Comparison of ENCODE assay signal across 21 cellular contexts in genomic region chr22:50205781-50206569, GRCh38. TPM values are rescaled to one million over a fixed set of nuclear protein-coding genes. Genes with fewer than 3 reads are reported as not detected.
A peak's percentile ranks its signal among the peaks of the same experiment; 100 is the strongest.
DNase-seq lines count a peak whose midpoint lies in the region; ATAC-seq and TF ChIP-seq lines count a peak whose summit lies in the region.
"Had no signal": no experiment of that assay in that cellular context is flagged by ENCODE, and none has a peak within 500 bp of the region (broad histone marks: within the 10 kb centered on the region; RNA-seq: fewer than 3 reads in every experiment).

No MANE protein-coding gene starts in this region.

- H3K4me1 ChIP-seq in BLaER1 treated with 17β-estradiol and CSF1 and Interleukin-3, amounts not matched to agents 10 nM and 100 nM, result peaks cover 54 to 88% (median 80%) of the 10 kb centered on the region in 10 experiments
- peaks cover 8 to 82% (median 51%) of the 10 kb centered on the region in 4 donors for H3K4me1 ChIP-seq in liver (ENCODE audit: control insufficient read depth in 4 of 4, insufficient read depth in 4 of 4, low read length in 3 of 4)

- DNase-seq in mesenteric fat pad (ENCODE audit: low spot score) (no peak), NCI-H2107 (lab: John Stamatoyannopoulos, UW) (no peak)
- DNase-seq: activated CD4-positive, alpha-beta memory T cell treated with anti-CD3 and anti-CD28 coated beads, Interleukin-2, amount 10 ng/mL, durations not matched to agents 7 days and 5 days; activated CD4-positive, CD25-positive, alpha-beta regulatory T cell; activated naive CD4-positive, alpha-beta T cell treated with anti-CD3 and anti-CD28 coated beads, Interleukin-2, amount 10 ng/mL, durations not matched to agents 7 days and 5 days; activated T-cell treated with anti-CD3 and anti-CD28 coated beads, Interleukin-2, amount 50 U/mL, for 1 hour; CD8-positive, alpha-beta memory T cell; HCEC 1CT; KG1; mammary epithelial cell; naive thymus-derived CD4-positive, alpha-beta T cell; NCI-H345; stimulated activated CD4-positive, alpha-beta T cell treated with anti-CD3 and anti-CD28 coated beads, Interleukin-1b, Interleukin-23, amount 100 ng/mL, for 48 hours; stimulated activated naive CD8-positive, alpha-beta T cell treated with anti-CD3 and anti-CD28 coated beads, Interleukin-15, Interleukin-2, amounts not matched to agents 100 U/mL and 50 U/mL, for 24 hours had no signal

- peak overlapping the region; percentile 68 to 96 (median 79) for H3K4me2 ChIP-seq in BLaER1 treated with 17β-estradiol and CSF1 and Interleukin-3, amounts not matched to agents 10 nM and 100 nM
- H3K4me2 ChIP-seq: SK-N-SH had no signal

- no peak for TF ChIP-seq CTCF in liver (IDR thresholded peaks at IDR 0.05; ENCODE audit: low read depth, low read length, missing input control)

- H4K20me1 ChIP-seq in BLaER1 treated with 17β-estradiol and CSF1 and Interleukin-3, amounts not matched to agents 10 nM and 100 nM, result peaks cover 85 to 100% (median 97%) of the 10 kb centered on the region in 11 experiments

- 41% methylated on average over 45 of the region's 45 CpGs for WGBS in liver

- H3K9ac ChIP-seq in BLaER1 treated with 17β-estradiol and CSF1 and Interleukin-3, amounts not matched to agents 10 nM and 100 nM, result peak overlapping the region in 6 of 11 experiments; percentile 36 to 68 (median 47); a peak in 12 of 22 replicates
- peak overlapping the region in 1 of 2 donors; percentile 40 for H3K9ac ChIP-seq in liver (ENCODE audit: low read depth in 1 of 2, low read length in 2 of 2)
- H3K9ac ChIP-seq: parathyroid adenoma, SK-N-SH had no signal

- no peaks in the 10 kb centered on the region for H3K27me3 ChIP-seq in BLaER1 treated with 17β-estradiol and CSF1 and Interleukin-3, amounts not matched to agents 10 nM and 100 nM
- no peaks in the 10 kb centered on the region for H3K27me3 ChIP-seq in liver (ENCODE audit: control insufficient read depth in 4 of 4, insufficient read depth in 4 of 4, low read length in 3 of 4)
- H3K27me3 ChIP-seq: tibial nerve had no signal

- H3K36me3 ChIP-seq in BLaER1 treated with 17β-estradiol and CSF1 and Interleukin-3, amounts not matched to agents 10 nM and 100 nM, result peaks cover 35 to 71% (median 48%) of the 10 kb centered on the region in 11 experiments
- peaks cover 0 to 25% (median 13%) of the 10 kb centered on the region in 4 donors for H3K36me3 ChIP-seq in liver (ENCODE audit: control insufficient read depth in 4 of 4, insufficient read depth in 3 of 4, low read depth in 1 of 4, low read length in 3 of 4)

- no peak overlapping the region for H3K4me3 ChIP-seq in BLaER1 treated with 17β-estradiol and CSF1 and Interleukin-3, amounts not matched to agents 10 nM and 100 nM
- peak overlapping the region in 2 of 3 donors; percentile 30 to 35 for H3K4me3 ChIP-seq in liver (ENCODE audit: low read depth in 1 of 3, low read length in 3 of 3)
- H3K4me3 ChIP-seq: tibial nerve had no signal

- ATAC-seq in GM19395 (IDR thresholded peaks at IDR 0.05; ENCODE audit: unreplicated experiment), result no peak
- ATAC-seq: naive thymus-derived CD4-positive, alpha-beta T cell; stimulated activated naive CD8-positive, alpha-beta T cell treated with anti-CD3 and anti-CD28 coated beads, Interleukin-15, Interleukin-2, amounts not matched to agents 100 U/mL and 50 U/mL, for 24 hours had no signal

- H3K9me3 ChIP-seq in BLaER1 treated with 17β-estradiol and CSF1 and Interleukin-3, amounts not matched to agents 10 nM and 100 nM (replicated peaks in 1 of 11), result peaks cover 0 to 7% (median 0%) of the 10 kb centered on the region in 11 experiments; a peak in 5 of 22 replicates
- H3K9me3 ChIP-seq in liver (ENCODE audit: control insufficient read depth in 4 of 4, low read length in 3 of 4), result no peaks in the 10 kb centered on the region
- H3K9me3 ChIP-seq: SK-N-SH, tibial nerve had no signal

- TF ChIP-seq POLR2A in Raji (IDR thresholded peaks at IDR 0.05; ENCODE audit: insufficient read depth, low read depth, low read length), result 0 out of 2 replicates have a peak, but pooled peaks have one; percentile 11

- peak overlapping the region in 5 of 11 experiments; percentile 19 to 74 (median 53); a peak in 5 of 22 replicates for H3K27ac ChIP-seq in BLaER1 treated with 17β-estradiol and CSF1 and Interleukin-3, amounts not matched to agents 10 nM and 100 nM
- peak overlapping the region; percentile 87 to 93 for H3K27ac ChIP-seq in liver (ENCODE audit: low read depth in 1 of 2, low read length in 2 of 2)
- H3K27ac ChIP-seq: parathyroid adenoma had no signal

- TF ChIP-seq RAD21 in liver (IDR thresholded peaks at IDR 0.05), result no peak

TF ChIP-seq in liver, 16 proteins besides CTCF, POLR2A, EP300 and RAD21:
- TF ChIP-seq YY1 (IDR thresholded peaks at IDR 0.05), result peak; percentile 85
- TF ChIP-seq EGR1 (IDR thresholded peaks at IDR 0.05; ENCODE audit: low read depth in 2 of 2), result peak in 1 of 2 donors; percentile 52
- TF ChIP-seq, protein P1, sequence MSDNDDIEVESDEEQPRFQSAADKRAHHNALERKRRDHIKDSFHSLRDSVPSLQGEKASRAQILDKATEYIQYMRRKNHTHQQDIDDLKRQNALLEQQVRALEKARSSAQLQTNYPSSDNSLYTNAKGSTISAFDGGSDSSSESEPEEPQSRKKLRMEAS (IDR thresholded peaks at IDR 0.05), result peak; percentile 93
- peak; percentile 73 for TF ChIP-seq NR2F2 (IDR thresholded peaks at IDR 0.05)
- TF ChIP-seq, protein P2, sequence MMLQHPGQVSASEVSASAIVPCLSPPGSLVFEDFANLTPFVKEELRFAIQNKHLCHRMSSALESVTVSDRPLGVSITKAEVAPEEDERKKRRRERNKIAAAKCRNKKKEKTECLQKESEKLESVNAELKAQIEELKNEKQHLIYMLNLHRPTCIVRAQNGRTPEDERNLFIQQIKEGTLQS (IDR thresholded peaks at IDR 0.05), result no peak
- peak; percentile 98 to 99 for TF ChIP-seq RXRA (IDR thresholded peaks at IDR 0.05)
- TF ChIP-seq GABPA (IDR thresholded peaks at IDR 0.05 in 1 of 2, conservative IDR thresholded peaks at IDR 0.05 in 1 of 2), result peak in 1 of 2 donors; percentile 52
- peak; percentile 92 for TF ChIP-seq SP1 (IDR thresholded peaks at IDR 0.05)
- TF ChIP-seq ZBTB33 (IDR thresholded peaks at IDR 0.05), result no peak
- peak; percentile 79 to 86 for TF ChIP-seq HNF4A (conservative IDR thresholded peaks at IDR 0.05)
- TF ChIP-seq JUND (IDR thresholded peaks at IDR 0.05), result peak; percentile 32 to 47
- TF ChIP-seq TAF1 (conservative IDR thresholded peaks at IDR 0.05), result peak; percentile 97
- TF ChIP-seq HNF4G (IDR thresholded peaks at IDR 0.05), result peak; percentile 37
- TF ChIP-seq, protein P3, sequence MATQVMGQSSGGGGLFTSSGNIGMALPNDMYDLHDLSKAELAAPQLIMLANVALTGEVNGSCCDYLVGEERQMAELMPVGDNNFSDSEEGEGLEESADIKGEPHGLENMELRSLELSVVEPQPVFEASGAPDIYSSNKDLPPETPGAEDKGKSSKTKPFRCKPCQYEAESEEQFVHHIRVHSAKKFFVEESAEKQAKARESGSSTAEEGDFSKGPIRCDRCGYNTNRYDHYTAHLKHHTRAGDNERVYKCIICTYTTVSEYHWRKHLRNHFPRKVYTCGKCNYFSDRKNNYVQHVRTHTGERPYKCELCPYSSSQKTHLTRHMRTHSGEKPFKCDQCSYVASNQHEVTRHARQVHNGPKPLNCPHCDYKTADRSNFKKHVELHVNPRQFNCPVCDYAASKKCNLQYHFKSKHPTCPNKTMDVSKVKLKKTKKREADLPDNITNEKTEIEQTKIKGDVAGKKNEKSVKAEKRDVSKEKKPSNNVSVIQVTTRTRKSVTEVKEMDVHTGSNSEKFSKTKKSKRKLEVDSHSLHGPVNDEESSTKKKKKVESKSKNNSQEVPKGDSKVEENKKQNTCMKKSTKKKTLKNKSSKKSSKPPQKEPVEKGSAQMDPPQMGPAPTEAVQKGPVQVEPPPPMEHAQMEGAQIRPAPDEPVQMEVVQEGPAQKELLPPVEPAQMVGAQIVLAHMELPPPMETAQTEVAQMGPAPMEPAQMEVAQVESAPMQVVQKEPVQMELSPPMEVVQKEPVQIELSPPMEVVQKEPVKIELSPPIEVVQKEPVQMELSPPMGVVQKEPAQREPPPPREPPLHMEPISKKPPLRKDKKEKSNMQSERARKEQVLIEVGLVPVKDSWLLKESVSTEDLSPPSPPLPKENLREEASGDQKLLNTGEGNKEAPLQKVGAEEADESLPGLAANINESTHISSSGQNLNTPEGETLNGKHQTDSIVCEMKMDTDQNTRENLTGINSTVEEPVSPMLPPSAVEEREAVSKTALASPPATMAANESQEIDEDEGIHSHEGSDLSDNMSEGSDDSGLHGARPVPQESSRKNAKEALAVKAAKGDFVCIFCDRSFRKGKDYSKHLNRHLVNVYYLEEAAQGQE (IDR thresholded peaks at IDR 0.05), result peak; percentile 80
- peak; percentile 43 for TF ChIP-seq FOXA2 (IDR thresholded peaks at IDR 0.05)
- TF ChIP-seq FOXA1 (IDR thresholded peaks at IDR 0.05), result no peak
TF ChIP-seq in liver: peak in this region for 13.

RNA-seq across cellular contexts. Expression of gene SELENOO, which starts 5.2 kb away (rescaled TPM):
- total RNA-seq in liver (10 to 100 TPM; 16.4 to 58.9 TPM), mesenteric fat pad (23.8 TPM)
- polyA plus RNA-seq in liver, result 10 to 100 TPM; 25.5 to 59.2 TPM

RNA-seq across cellular contexts. Expression of gene TRABD, which starts 20.3 kb away (rescaled TPM):
- total RNA-seq in liver (10 to 100 TPM; 10.5 to 18.3 TPM), mesenteric fat pad (42.3 TPM)
- 10 to 100 TPM; 14.4 to 29.7 TPM for polyA plus RNA-seq in liver

RNA-seq across cellular contexts. Expression of gene PANX2, which starts 35.4 kb away (rescaled TPM):
- total RNA-seq in liver (1 to 10 TPM in 1 of 2 donors, under 1 TPM in 1; 0.56 to 2.3 TPM), mesenteric fat pad (1.9 TPM)
- 10 to 100 TPM in 1 of 2 donors, under 1 TPM in 1; 0.39 to 14.8 TPM for polyA plus RNA-seq in liver
- polyA plus RNA-seq: CD8-positive, alpha-beta memory T cell; naive thymus-derived CD4-positive, alpha-beta T cell had no signal

RNA-seq across cellular contexts. Expression of gene TUBGCP6, which starts 38.8 kb away (rescaled TPM):
- total RNA-seq in liver (10 to 100 TPM; 20.9 to 31.7 TPM), mesenteric fat pad (27.6 TPM)
- polyA plus RNA-seq in liver, result 10 to 100 TPM in 1 of 2 donors, 1 to 10 TPM in 1; 9.3 to 11.9 TPM

RNA-seq across cellular contexts. Expression of gene HDAC10, which starts 45.1 kb away (rescaled TPM):
- total RNA-seq in liver, result 10 to 100 TPM; 11.4 to 18.2 TPM
- polyA plus RNA-seq in liver, result 10 to 100 TPM in 1 of 2 donors, 1 to 10 TPM in 1; 6.2 to 15.9 TPM
- total RNA-seq in mesenteric fat pad, result 24.4 TPM

Comparison
In these comparisons a context has a peak if more than half of its experiments do, and no peak if none do; other contexts are left out.
1. H3K4me3 ChIP-seq: peak in liver (2 of 3); none in BLaER1 treated with 17β-estradiol and CSF1 and Interleukin-3, amounts not matched to agents 10 nM and 100 nM (0 of 10).